Comparison of ENCODE assay signal across 9 cellular contexts in the genomic region with DNA sequence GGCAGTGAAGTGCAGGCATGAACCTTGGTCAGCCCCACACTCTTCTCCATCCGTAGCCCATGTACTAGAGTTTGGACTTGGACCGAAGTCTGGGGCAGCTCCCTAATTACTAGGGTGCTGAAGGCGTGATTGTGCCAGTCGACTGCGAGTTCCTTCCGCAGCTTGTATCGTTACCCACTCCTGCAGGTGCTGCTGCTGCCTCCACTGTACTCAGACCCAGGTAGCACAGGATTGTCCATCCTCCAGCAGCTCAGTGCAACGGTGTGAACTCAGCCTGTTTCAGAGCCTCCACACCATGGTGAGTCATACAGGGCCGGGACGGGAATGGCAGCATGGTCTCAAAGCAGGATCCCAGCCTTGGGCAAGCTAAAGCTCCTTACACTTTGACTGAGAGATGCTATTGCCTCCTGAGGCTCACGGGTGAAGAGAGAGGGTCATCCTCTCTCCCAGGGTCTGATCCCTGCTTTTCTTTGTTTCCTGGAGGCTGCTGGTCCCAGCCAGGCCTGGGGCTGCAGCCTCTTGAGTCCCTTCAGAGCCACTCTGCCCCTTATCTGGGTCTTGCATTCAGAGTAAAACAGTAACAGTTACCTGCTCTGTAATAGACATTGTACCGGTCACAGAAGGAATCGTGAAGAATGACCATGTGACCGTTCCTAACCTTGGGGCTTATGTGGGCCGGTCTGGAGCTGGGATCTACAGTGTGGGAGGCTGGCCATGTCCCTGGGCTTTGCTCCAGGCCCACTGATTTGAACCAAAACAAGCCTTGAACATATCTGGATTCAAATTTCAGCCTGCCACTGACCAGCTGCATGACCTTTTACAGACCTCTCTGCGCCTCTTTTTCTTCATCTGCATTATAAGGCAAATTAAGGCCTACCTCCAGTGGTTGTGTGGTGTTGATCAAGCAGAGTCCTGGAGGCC. TPM values are rescaled to one million over a fixed set of nuclear protein-coding genes. Genes with fewer than 3 reads are reported as not detected.
DNase-seq lines count a peak whose midpoint lies in the region; ATAC-seq and TF ChIP-seq lines count a peak whose summit lies in the region.
"Had no signal": no experiment of that assay in that cellular context is flagged by ENCODE, and none has a peak within 500 bp of the region (broad histone marks: within the 10 kb centered on the region; RNA-seq: fewer than 3 reads in every experiment).

No MANE protein-coding gene starts in this region.

- H4K20me1 ChIP-seq in mammary epithelial cell (ENCODE audit: insufficient read depth, low read length) = no peaks in the 10 kb centered on the region

- H3K79me2 ChIP-seq in mammary epithelial cell (ENCODE audit: insufficient read depth, low read length) = peaks cover 39% of the 10 kb centered on the region

- H3K27me3 ChIP-seq in Caco-2 (replicated peaks; ENCODE audit: control insufficient read depth, insufficient read depth, low read length) (no peaks in the 10 kb centered on the region), MG63 (no peaks in the 10 kb centered on the region), mammary epithelial cell (ENCODE audit: insufficient read depth, low read length) (no peaks in the 10 kb centered on the region)

- H3K36me3 Mint-ChIP-seq in Caco-2 (ENCODE audit: insufficient read depth, unreplicated experiment) = peaks cover 40% of the 10 kb centered on the region
- peaks cover 0 to 23% (median 0%) of the 10 kb centered on the region in 3 donors for H3K36me3 Mint-ChIP-seq in naive thymus-derived CD8-positive, alpha-beta T cell

- H3K27ac ChIP-seq in mammary epithelial cell (ENCODE audit: insufficient read depth, low read depth, low read length) = no peak overlapping the region

- H3K9me3 ChIP-seq in Caco-2 = no peaks in the 10 kb centered on the region
- no peaks in the 10 kb centered on the region for H3K9me3 ChIP-seq in MG63
- H3K9me3 ChIP-seq in mammary epithelial cell (replicated peaks; ENCODE audit: insufficient read depth, low read length) = no peaks in the 10 kb centered on the region

- peak overlapping the region; percentile 36 for H2AFZ ChIP-seq in mammary epithelial cell (ENCODE audit: low read depth, low read length)

- no peak overlapping the region for H3K4me2 ChIP-seq in mammary epithelial cell (ENCODE audit: insufficient read depth, low read depth, low read length)

- dilution Hi-C loops in mammary epithelial cell (cut with HindIII; ENCODE audit: low sequenced_read_pairs) = no loop called here

- no peaks in the 10 kb centered on the region for H3K27me3 Mint-ChIP-seq in Caco-2 (ENCODE audit: insufficient read depth, unreplicated experiment)
- H3K27me3 Mint-ChIP-seq in naive thymus-derived CD8-positive, alpha-beta T cell = no peaks in the 10 kb centered on the region

- H3K9me3 Mint-ChIP-seq in Caco-2 (ENCODE audit: unreplicated experiment) = no peaks in the 10 kb centered on the region
- no peaks in the 10 kb centered on the region for H3K9me3 Mint-ChIP-seq in naive thymus-derived CD8-positive, alpha-beta T cell

- DNase-seq in Caco-2 (no peak), MG63 (peak; percentile 31), mammary epithelial cell (peak; percentile 45), NCI-H1930 (lab: John Stamatoyannopoulos, UW) (no peak), foreskin melanocyte (no peak), NCI-H2081 treated with DMSO at 0.1 percent for 48 hours (lab: John Stamatoyannopoulos, UW) (no peak)
- no peak for DNase-seq in naive thymus-derived CD8-positive, alpha-beta T cell
- DNase-seq: NCI-H1694 had no signal

- peak overlapping the region; percentile 100 for H3K4me3 Mint-ChIP-seq in Caco-2 (ENCODE audit: unreplicated experiment)
- peak overlapping the region; percentile 84 to 99 (median 96) for H3K4me3 Mint-ChIP-seq in naive thymus-derived CD8-positive, alpha-beta T cell

- CTCF ChIA-PET in Caco-2 (lab: Charles Lee) (interaction anchor here (1.1 to 5.7 kb wide), 3 partner anchors 41 to 58 kb away, joined by 4 to 175 read pairs (median 7); partner anchors contain the start of gene TMEM216), mammary epithelial cell (lab: Charles Lee; ENCODE audit: low non-redundant PET) (interaction anchor here (1.8 kb wide), 1 partner anchor 50 kb away, joined by 32 read pairs; no protein-coding TSS in a partner anchor)

- POLR2A ChIA-PET in Caco-2 (lab: Charles Lee) = interaction anchor here (0.5 to 1.9 kb wide), 2 partner anchors 28 to 292 kb away, joined by 3 to 13 read pairs; partner anchors contain the start of genes CYB561A3 and TMEM138
- POLR2A ChIA-PET in naive thymus-derived CD8-positive, alpha-beta T cell (lab: Charles Lee) = interaction anchor here (1.4 to 5.3 kb wide), 8 partner anchors 24 to 95 kb away, joined by 3 to 63 read pairs (median 32); partner anchors contain the start of genes CPSF7, CYB561A3, SDHAF2 and TMEM138

- H3K4me1 ChIP-seq in Caco-2 (peaks cover 13% of the 10 kb centered on the region), mammary epithelial cell (ENCODE audit: insufficient read depth, low read length) (peaks cover 39% of the 10 kb centered on the region)

- intact Hi-C loops in Caco-2 (cut with micrococcal nuclease; ENCODE audit: unreplicated experiment) (no loop called here), mammary epithelial cell (cut with micrococcal nuclease) (loop anchor here (5.0 kb wide), 1 partner anchor 93 kb away; the partner anchor contains the start of gene CPSF7)

- no TSS peak for BruUV-seq in Caco-2 (replicated peaks; lab: Mats Ljungman, UMichigan)
- no TSS peak for BruUV-seq in mammary epithelial cell (replicated peaks; lab: Mats Ljungman, UMichigan)

- in situ Hi-C loops in mammary epithelial cell (cut with MboI; ENCODE audit: low sequenced_read_pairs in 2 of 2) = loop anchor here (5.0 kb wide), 1 partner anchor 53 kb away; no protein-coding TSS in a partner anchor

- peaks cover 17% of the 10 kb centered on the region for H3K4me1 Mint-ChIP-seq in Caco-2 (ENCODE audit: low read depth, unreplicated experiment)
- H3K4me1 Mint-ChIP-seq in naive thymus-derived CD8-positive, alpha-beta T cell = peaks cover 38 to 57% (median 56%) of the 10 kb centered on the region in 4 donors

- TF ChIP-seq CTCF in Caco-2 (IDR thresholded peaks at IDR 0.05; ENCODE audit: insufficient read depth in 1 of 2, low read depth in 1 of 2, low read length in 1 of 2, severe bottlenecking in 1 of 2, unreplicated experiment in 1 of 2) (no peak), mammary epithelial cell (conservative IDR thresholded peaks at IDR 0.05 in 1 of 2, IDR thresholded peaks at IDR 0.05 in 1 of 2; ENCODE audit: extremely low read depth in 1 of 2, insufficient read depth in 1 of 2, low read depth in 1 of 2, low read length in 2 of 2) (no peak)

- peak overlapping the region; percentile 98 for H3K27ac Mint-ChIP-seq in Caco-2 (ENCODE audit: unreplicated experiment)
- H3K27ac Mint-ChIP-seq in naive thymus-derived CD8-positive, alpha-beta T cell = peak overlapping the region in 9 of 10 donors; percentile 96 to 100 (median 98)

- H3K36me3 ChIP-seq in Caco-2 (ENCODE audit: control insufficient read depth, insufficient read depth, low read length) = no peaks in the 10 kb centered on the region; the same call in 1 of the 2 replicates
- peaks cover 18% of the 10 kb centered on the region for H3K36me3 ChIP-seq in MG63
- H3K36me3 ChIP-seq in mammary epithelial cell (ENCODE audit: insufficient read depth, low read length) = no peaks in the 10 kb centered on the region

- no peak for ATAC-seq in naive thymus-derived CD8-positive, alpha-beta T cell
- ATAC-seq in HG03565 (IDR thresholded peaks at IDR 0.05; ENCODE audit: unreplicated experiment) = no peak

- WGBS in mammary epithelial cell (ENCODE audit: low coverage, missing lambda C conversion rate) = 57% methylated on average over 10 of the region's 16 CpGs

- no peak overlapping the region for H3K9ac ChIP-seq in mammary epithelial cell (ENCODE audit: insufficient read depth, low read length)

- H3K4me3 ChIP-seq in Caco-2 (ENCODE audit: low read depth, low read length) (no peak overlapping the region), MG63 (no peak overlapping the region), mammary epithelial cell (replicated peaks in 1 of 3; ENCODE audit: insufficient read depth in 1 of 3, low read depth in 2 of 3, low read length in 3 of 3) (no peak overlapping the region)

RNA-seq across cellular contexts. Expression of gene TKFC, which starts 1.7 kb away (rescaled TPM):
- total RNA-seq in Caco-2 (2022) (86.2 and 99.0 TPM in 2 replicates), mammary epithelial cell (10 to 100 TPM; 30.0 to 65.3 TPM)
- 12.9 and 36.0 TPM in 2 replicates for total RNA-seq in MG63 (2014; rRNA removed; shearing (Covaris generic); ENCODE audit: low replicate concordance)
- 29.5 TPM for polyA plus RNA-seq in mammary epithelial cell
- polyA minus RNA-seq in mammary epithelial cell = 18.2 TPM
- 10 to 100 TPM; 34.3 to 36.1 TPM for total RNA-seq in naive thymus-derived CD8-positive, alpha-beta T cell
- polyA plus RNA-seq in naive thymus-derived CD8-positive, alpha-beta T cell = 10 to 100 TPM; 18.3 to 25.3 (median 18.4) TPM

RNA-seq across cellular contexts. Expression of gene DDB1, which starts 1.8 kb away (rescaled TPM):
- 284 and 303 TPM in 2 replicates for total RNA-seq in Caco-2 (2022)
- total RNA-seq in MG63 (2014; rRNA removed; shearing (Covaris generic); ENCODE audit: low replicate concordance) = 170 and 250 TPM in 2 replicates
- 100 to 1,000 TPM; 214 to 230 TPM for total RNA-seq in mammary epithelial cell
- 225 TPM for polyA plus RNA-seq in mammary epithelial cell
- polyA minus RNA-seq in mammary epithelial cell = 327 TPM
- 100 to 1,000 TPM; 181 to 184 TPM for total RNA-seq in naive thymus-derived CD8-positive, alpha-beta T cell
- polyA plus RNA-seq in naive thymus-derived CD8-positive, alpha-beta T cell = 100 to 1,000 TPM; 105 to 125 (median 124) TPM

RNA-seq across cellular contexts. Expression of gene CYB561A3, which starts 27.0 kb away (rescaled TPM):
- 33.6 and 34.9 TPM in 2 replicates for total RNA-seq in Caco-2 (2022)
- total RNA-seq in MG63 (2014; rRNA removed; shearing (Covaris generic); ENCODE audit: low replicate concordance) = 50.5 and 60.2 TPM in 2 replicates
- 10 to 100 TPM; 65.8 to 74.8 TPM for total RNA-seq in mammary epithelial cell
- 59.4 TPM for polyA plus RNA-seq in mammary epithelial cell
- 78.6 TPM for polyA minus RNA-seq in mammary epithelial cell
- total RNA-seq in naive thymus-derived CD8-positive, alpha-beta T cell = 10 to 100 TPM; 42.9 to 52.3 TPM
- polyA plus RNA-seq in naive thymus-derived CD8-positive, alpha-beta T cell = 10 to 100 TPM; 54.5 to 69.3 (median 58.4) TPM

RNA-seq across cellular contexts. Expression of gene TMEM138, which starts 27.5 kb away (rescaled TPM):
- 46.3 and 48.3 TPM in 2 replicates for total RNA-seq in Caco-2 (2022)
- total RNA-seq in MG63 (2014; rRNA removed; shearing (Covaris generic); ENCODE audit: low replicate concordance) = 15.0 and 70.0 TPM in 2 replicates
- 10 to 100 TPM; 40.2 to 81.9 TPM for total RNA-seq in mammary epithelial cell
- polyA plus RNA-seq in mammary epithelial cell = 57.8 TPM
- polyA minus RNA-seq in mammary epithelial cell = 31.5 TPM
- total RNA-seq in naive thymus-derived CD8-positive, alpha-beta T cell = 10 to 100 TPM; 71.6 to 77.5 TPM
- 10 to 100 TPM; 44.8 to 49.7 (median 47.0) TPM for polyA plus RNA-seq in naive thymus-derived CD8-positive, alpha-beta T cell

RNA-seq across cellular contexts. Expression of gene VWCE, which starts 39.6 kb away (rescaled TPM):
- total RNA-seq in Caco-2 (2022) = 17.7 and 18.6 TPM in 2 replicates
- total RNA-seq in MG63 (2014; rRNA removed; shearing (Covaris generic); ENCODE audit: low replicate concordance) = not detected in 2 replicates
- under 1 TPM; 0.50 to 0.82 TPM for total RNA-seq in mammary epithelial cell
- 0.34 TPM for polyA plus RNA-seq in mammary epithelial cell
- not detected for polyA minus RNA-seq in mammary epithelial cell
- under 1 TPM; 0.94 to 0.99 TPM for total RNA-seq in naive thymus-derived CD8-positive, alpha-beta T cell
- polyA plus RNA-seq in naive thymus-derived CD8-positive, alpha-beta T cell = not detected

Comparison
In these comparisons a context has a peak if more than half of its experiments do, and no peak if none do; other contexts are left out.
1. DNase-seq: peak in MG63 (single experiment) and mammary epithelial cell (single experiment); none in Caco-2 (0 of 2), naive thymus-derived CD8-positive, alpha-beta T cell (0 of 10), NCI-H1930 (0 of 2), foreskin melanocyte (single experiment) and NCI-H2081 treated with DMSO at 0.1 percent for 48 hours (single experiment).